Comparison of ENCODE assay signal across 28 cellular contexts in genomic region chr4:8170341-8170740, GRCh38.
"Had no signal": no experiment of that assay in that cellular context is flagged by ENCODE, and none has a peak within 500 bp of the region (broad histone marks: within the 10 kb centered on the region; RNA-seq: fewer than 3 reads in every experiment).

No MANE protein-coding gene starts in this region.

- H3K4me3 ChIP-seq: coronary artery, dorsolateral prefrontal cortex, esophagus squamous epithelium had no signal

- H3K27me3 ChIP-seq: dorsolateral prefrontal cortex had no signal

- H3K36me3 ChIP-seq: brain microvascular endothelial cell, esophagus squamous epithelium, WERI-Rb-1 had no signal

- H3K27ac ChIP-seq: brain microvascular endothelial cell, coronary artery, dorsolateral prefrontal cortex, WERI-Rb-1 had no signal

- ATAC-seq: activated CD4-positive, CD25-positive, alpha-beta regulatory T cell treated with anti-CD3 and anti-CD28 coated beads, Interleukin-2, amount 50 U/mL, for 24 hours; activated CD8-positive, alpha-beta T cell treated with anti-CD3 and anti-CD28 coated beads for 36 hours; activated T-cell treated with anti-CD3 and anti-CD28 coated beads, Interleukin-2, amount 50 U/mL, for 4 hours; activated T-helper 17 cell treated with anti-CD3 and anti-CD28 coated beads, Interleukin-2, amount 50 U/mL, for 72 hours; T-helper 17 cell had no signal

- FAIRE-seq: astrocyte, bronchial epithelial cell had no signal

- DNase-seq: activated B cell treated with CpG ODN at 0.5 μM for 24 hours; activated CD4-positive, alpha-beta T cell treated with anti-CD3 and anti-CD28 coated beads for 48 hours; activated CD4-positive, alpha-beta T cell treated with anti-CD3 and anti-CD28 coated beads, Interleukin-2, amount 50 U/mL, for 1 hour; activated CD4-positive, alpha-beta T cell treated with anti-CD3 and anti-CD28 coated beads, Interleukin-2, amount 50 U/mL, for 48 hours; activated CD8-positive, alpha-beta memory T cell treated with anti-CD3 and anti-CD28 coated beads for 24 hours; activated CD8-positive, alpha-beta T cell treated with anti-CD3 and anti-CD28 coated beads for 36 hours; activated effector memory CD4-positive, alpha-beta T cell treated with Interleukin-2 at 50 U/mL for 16 hours; activated gamma-delta T cell treated with Interleukin-2 at 50 U/mL for 16 hours; activated naive CD4-positive, alpha-beta T cell treated with anti-CD3 and anti-CD28 coated beads, Interleukin-2, amount 50 U/mL, for 16 hours; activated naive CD4-positive, alpha-beta T cell treated with Interleukin-2 at 50 U/mL for 16 hours; activated T-cell treated with anti-CD3 and anti-CD28 coated beads, Interleukin-2, amount 50 U/mL, for 4 hours; amniotic stem cell; anterior cingulate cortex; brain microvascular endothelial cell; dorsolateral prefrontal cortex; effector memory CD4-positive, alpha-beta T cell; endodermal cell; esophagus squamous epithelium; foreskin melanocyte; T-helper 1 cell; T-helper 17 cell; T1000; WERI-Rb-1 had no signal
